ENCODE assay signal across 8 cellular contexts in the genomic region with DNA sequence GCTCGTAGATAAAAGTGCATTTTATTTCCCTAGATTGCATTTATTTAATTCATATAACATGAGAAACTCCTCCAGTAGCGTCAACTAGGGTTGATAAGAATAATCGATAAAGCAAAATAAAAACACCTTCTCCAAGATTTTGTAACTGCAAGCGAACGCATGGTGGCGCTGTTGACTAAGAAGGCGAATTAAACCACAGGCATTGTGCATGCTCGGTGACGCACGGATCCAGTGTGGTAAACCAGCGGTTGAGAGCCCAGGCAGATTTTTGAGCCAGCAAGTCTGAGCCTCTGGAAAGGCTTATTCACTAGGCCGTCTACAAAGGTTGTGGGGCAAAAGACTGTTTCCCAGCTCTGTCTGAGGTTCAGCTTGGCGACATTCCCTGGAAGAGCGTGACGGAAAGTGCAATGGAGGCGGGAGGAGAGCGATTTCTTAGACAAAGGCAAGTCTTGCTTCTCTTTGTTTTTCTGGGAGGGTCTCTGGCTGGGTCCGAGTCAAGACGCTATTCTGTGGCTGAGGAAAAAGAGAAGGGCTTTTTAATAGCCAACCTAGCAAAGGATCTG. TPM values are rescaled to one million over a fixed set of nuclear protein-coding genes. Genes with fewer than 3 reads are reported as not detected.
A peak's percentile ranks its signal among the peaks of the same experiment; 100 is the strongest.
DNase-seq lines count a peak whose midpoint lies in the region; ATAC-seq and TF ChIP-seq lines count a peak whose summit lies in the region.

A gene (plus strand): TSS at position 231 of the 563 bp plus-strand sequence. CDS start 177 bp downstream, at position 408.

- intact Hi-C loops in sciatic nerve (cut with DNase I), result no loop called here

- DNase-seq in activated T-cell treated with anti-CD3 and anti-CD28 coated beads for 48 hours (ENCODE audit: low read depth) (peak; percentile 35), fibroblast of the conjunctiva (ENCODE audit: low read depth) (peak; percentile 2), sciatic nerve (ENCODE audit: low spot score) (peak; percentile 73)
- DNase-seq in activated T-cell treated with anti-CD3 and anti-CD28 coated beads, Interleukin-2, amount 50 U/mL, for 1 hour, result no peak

- ATAC-seq in SK-N-SH treated with all-trans-retinoic acid at 6 μM for 48 hours (peak; percentile 86), sciatic nerve (peak; percentile 52), GM21529 (IDR thresholded peaks at IDR 0.05; ENCODE audit: unreplicated experiment) (no peak), GM21367 (IDR thresholded peaks at IDR 0.05; ENCODE audit: unreplicated experiment) (no peak), HG02938 (IDR thresholded peaks at IDR 0.05; ENCODE audit: unreplicated experiment) (no peak)

TF ChIP-seq in SK-N-SH treated with all-trans-retinoic acid at 6 μM for 48 hours, 23 proteins besides CTCF, POLR2A, EP300 and RAD21:
- no peak for TF ChIP-seq PPARA (CRISPR knock-in tag; IDR thresholded peaks at IDR 0.05; ENCODE audit: borderline replicate concordance)
- no peak for TF ChIP-seq ISL1 (CRISPR knock-in tag; IDR thresholded peaks at IDR 0.05)
- TF ChIP-seq ZFP30 (CRISPR knock-in tag; IDR thresholded peaks at IDR 0.05), result no peak

RNA-seq across cellular contexts. Expression of the gene that starts here (rescaled TPM):
- 4.5 TPM for total RNA-seq in sciatic nerve

Comparison
In these comparisons a context has a peak if more than half of its experiments do, and no peak if none do; other contexts are left out.
1. ATAC-seq: peak in SK-N-SH treated with all-trans-retinoic acid at 6 μM for 48 hours (single experiment) and sciatic nerve (single experiment); none in GM21529 (single experiment), GM21367 (single experiment) and HG02938 (single experiment).